In genomic region chr17:79444226-79444625, GRCh38 we compare ENCODE assay signal across 15 cellular contexts.
"Had no signal": no experiment of that assay in that cellular context is flagged by ENCODE, and none has a peak within 500 bp of the region (broad histone marks: within the 10 kb centered on the region; RNA-seq: fewer than 3 reads in every experiment).

No MANE protein-coding gene starts in this region.

- DNase-seq: effector memory CD4-positive, alpha-beta T cell; left ventricle myocardium superior; mesenchymal stem cell; midbrain; naive thymus-derived CD4-positive, alpha-beta T cell; posterior cingulate gyrus; stimulated activated CD4-positive, alpha-beta T cell treated with anti-CD3 and anti-CD28 coated beads, Interleukin-2, amount 100 ng/mL, for 24 hours; stimulated activated naive CD4-positive, alpha-beta T cell; stomach; trophoblast cell had no signal

- H3K36me3 ChIP-seq: stomach, thoracic aorta had no signal

- ATAC-seq: esophagus mucosa; left ventricle myocardium superior; naive thymus-derived CD4-positive, alpha-beta T cell; sciatic nerve had no signal

- H3K27ac ChIP-seq: skin epidermis, stomach, thoracic aorta had no signal

- H3K4me1 ChIP-seq: stomach had no signal

- H3K4me3 ChIP-seq: lung, skin epidermis, stomach, thoracic aorta had no signal

- H3K9me3 ChIP-seq: stomach, thoracic aorta had no signal
